Comparison of ENCODE assay signal across 9 cellular contexts in genomic region chr10:30058570-30059132, GRCh38. TPM values are rescaled to one million over a fixed set of nuclear protein-coding genes. Genes with fewer than 3 reads are reported as not detected.
DNase-seq lines count a peak whose midpoint lies in the region; FAIRE-seq and TF ChIP-seq lines count a peak whose summit lies in the region.
"Had no signal": no experiment of that assay in that cellular context is flagged by ENCODE, and none has a peak within 500 bp of the region (broad histone marks: within the 10 kb centered on the region; RNA-seq: fewer than 3 reads in every experiment).

No MANE protein-coding gene starts in this region.

- H3K4me3 ChIP-seq in adrenal gland (peak overlapping the region; percentile 11 to 89 (median 50)), stomach smooth muscle (ENCODE audit: low read length in 2 of 2) (peak overlapping the region; percentile 50 to 79)

- H3K36me3 ChIP-seq in adrenal gland (replicated peaks in 1 of 2) (no peaks in the 10 kb centered on the region), stomach smooth muscle (ENCODE audit: control insufficient read depth in 2 of 2, insufficient read depth in 2 of 2, low read length in 2 of 2) (no peaks in the 10 kb centered on the region)

- no peak for TF ChIP-seq CTCF in adrenal gland (IDR thresholded peaks at IDR 0.05)

- peak overlapping the region; percentile 21 to 35 for H3K9ac ChIP-seq in stomach smooth muscle (ENCODE audit: low read length in 2 of 2)

- H3K27ac ChIP-seq in adrenal gland (peak overlapping the region in 4 of 5 donors; percentile 35 to 91 (median 72)), stomach smooth muscle (ENCODE audit: low read length) (no peak overlapping the region)

- no peaks in the 10 kb centered on the region for H3K9me3 ChIP-seq in adrenal gland (replicated peaks in 1 of 3)
- H3K9me3 ChIP-seq in stomach smooth muscle (ENCODE audit: control insufficient read depth in 2 of 2, low read length in 2 of 2), result no peaks in the 10 kb centered on the region

- DNase-seq in DMS53 (lab: John Stamatoyannopoulos, UW) (peak; percentile 30), DMS53 treated with DMSO at 0.1 percent for 48 hours (lab: John Stamatoyannopoulos, UW; ENCODE audit: unreplicated experiment) (no peak), adrenal gland (no peak), islet precursor cell (peak; percentile 54), CD1c-positive myeloid dendritic cell (ENCODE audit: extremely low spot score) (no peak), frontal cortex (ENCODE audit: low spot score in 2 of 2) (no peak), NCI-H345 (lab: John Stamatoyannopoulos, UW) (no peak)

- H3K27me3 ChIP-seq in adrenal gland (no peaks in the 10 kb centered on the region), stomach smooth muscle (ENCODE audit: control insufficient read depth in 1 of 2, insufficient read depth in 2 of 2, low read length in 2 of 2) (peaks cover 0 to 2% of the 10 kb centered on the region in 2 donors)

- H3K4me1 ChIP-seq in adrenal gland (replicated peaks in 1 of 2) (peaks cover 3 to 4% of the 10 kb centered on the region in 2 donors), stomach smooth muscle (ENCODE audit: control insufficient read depth, insufficient read depth, low read length) (peaks cover 16% of the 10 kb centered on the region)

- WGBS in adrenal gland, 4 donors, result 4 to 21% (median 7%) methylated on average over 13 to 48 of the region's 48 CpGs

- no peak for TF ChIP-seq POLR2A in adrenal gland (IDR thresholded peaks at IDR 0.05)

- no peak for FAIRE-seq in frontal cortex (lab: Jason Lieb, UNC)
- FAIRE-seq: A204.1 had no signal

- intact Hi-C loops in adrenal gland (cut with DNase I), result no loop called here

RNA-seq across cellular contexts. Expression of gene JCAD, which starts 0.7 kb away (rescaled TPM):
- total RNA-seq in adrenal gland, result 10 to 100 TPM; 20.0 to 53.5 (median 26.0) TPM
- polyA plus RNA-seq in adrenal gland, result 10 to 100 TPM; 10.5 to 17.1 (median 12.4) TPM
- total RNA-seq in frontal cortex, result 10.2 TPM

Comparison
In these comparisons a context has a peak if more than half of its experiments do, and no peak if none do; other contexts are left out.
1. DNase-seq: peak in DMS53 (single experiment) and islet precursor cell (single experiment); none in DMS53 treated with DMSO at 0.1 percent for 48 hours (single experiment), adrenal gland (0 of 7), CD1c-positive myeloid dendritic cell (single experiment), frontal cortex (0 of 2) and NCI-H345 (single experiment).